25 cellular contexts compared by ENCODE assay signal in the genomic region with DNA sequence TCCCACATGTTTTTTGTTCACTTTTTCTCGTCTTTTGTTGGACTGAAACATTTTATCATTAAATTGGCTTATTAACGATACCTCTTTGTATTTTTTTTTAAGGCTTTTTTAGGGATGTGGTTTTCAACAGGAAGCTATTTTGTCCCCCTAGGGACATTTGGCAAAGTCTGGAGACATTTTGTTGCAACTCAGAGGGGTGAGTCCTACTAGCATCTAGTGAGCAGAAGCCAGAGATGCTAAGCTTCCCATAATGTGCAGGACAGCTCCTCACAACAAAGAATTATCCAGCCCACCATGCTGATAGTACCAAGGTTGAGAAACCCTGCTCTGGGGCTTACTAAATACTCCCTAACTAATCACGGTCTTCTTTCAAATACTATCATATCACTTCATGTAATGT.
"Had no signal": no experiment of that assay in that cellular context is flagged by ENCODE, and none has a peak within 500 bp of the region (broad histone marks: within the 10 kb centered on the region; RNA-seq: fewer than 3 reads in every experiment).

No MANE protein-coding gene starts in this region.

- ATAC-seq: HepG2, SK-N-SH treated with all-trans-retinoic acid at 6 μM for 48 hours had no signal

- H3K4me1 ChIP-seq: SJCRH30 had no signal

- H3K27ac ChIP-seq: RWPE1, SJCRH30 had no signal

- H3K4me3 ChIP-seq: SJCRH30 had no signal

- DNase-seq: IMR-90, Karpas-422, KG1, MM.1S, MV-4-11, NCI-H1092, NCI-H1105 treated with DMSO at 0.1 percent for 48 hours, NCI-H1417 treated with DMSO at 0.1 percent for 48 hours, NCI-H146, NCI-H1694 treated with DMSO at 0.1 percent for 48 hours, NCI-H1930, NCI-H2081, NCI-H2107, NCI-H2227 treated with DMSO at 0.1 percent for 48 hours, NCI-H446, NCI-H510A, NCI-H524 treated with DMSO at 0.1 percent for 48 hours, NCI-H69, NCI-H774, SHP77 treated with DMSO at 0.1 percent for 48 hours, SJCRH30, T-helper 1 cell had no signal

- H3K27me3 ChIP-seq: SJCRH30 had no signal

- H3K9me3 ChIP-seq: SJCRH30 had no signal
